Comparison of ENCODE assay signal across 12 cellular contexts in genomic region chr17:29039764-29040598, GRCh38. TPM values are rescaled to one million over a fixed set of nuclear protein-coding genes. Genes with fewer than 3 reads are reported as not detected.
A peak's percentile ranks its signal among the peaks of the same experiment; 100 is the strongest.
DNase-seq lines count a peak whose midpoint lies in the region; ATAC-seq, FAIRE-seq and TF ChIP-seq lines count a peak whose summit lies in the region.
"Had no signal": no experiment of that assay in that cellular context is flagged by ENCODE, and none has a peak within 500 bp of the region (broad histone marks: within the 10 kb centered on the region; RNA-seq: fewer than 3 reads in every experiment).

No MANE protein-coding gene starts in this region.

- CTCF ChIA-PET in HepG2 (lab: Yijun Ruan, JAX; ENCODE audit: low intra/inter-chr PET ratio, low total read pairs): no interaction called here

- H3K9ac ChIP-seq in HepG2 (ENCODE audit: insufficient read depth, low read depth, low read length): no peak overlapping the region
- peak overlapping the region; percentile 3; the same call in 1 of the 2 replicates for H3K9ac ChIP-seq in iPS-20b (ENCODE audit: low read depth, low read length)

- H3K4me3 ChIP-seq in HepG2 (replicated peaks in 1 of 3; ENCODE audit: insufficient read depth in 1 of 3, low read depth in 2 of 3, low read length in 3 of 3) (no peak overlapping the region), right lobe of liver (no peak overlapping the region), iPS-20b (ENCODE audit: low read length) (no peak overlapping the region)
- H3K4me3 ChIP-seq: upper lobe of left lung had no signal

- TF ChIP-seq RAD21 in HepG2 (CRISPR knock-in tag; IDR thresholded peaks at IDR 0.05): no peak

- H3K79me2 ChIP-seq in HepG2 (ENCODE audit: insufficient read depth, low read length): peaks cover 18% of the 10 kb centered on the region

- intact Hi-C loops in HepG2 (cut with micrococcal nuclease; ENCODE audit: unreplicated experiment) (loop anchor here (5.0 kb wide), 1 partner anchor 37 kb away; no protein-coding TSS in a partner anchor), right lobe of liver (cut with DNase I) (no loop called here)

- POLR2A ChIA-PET in HepG2 (lab: Yijun Ruan, JAX): no interaction called here

- no peak overlapping the region for H2AFZ ChIP-seq in HepG2 (ENCODE audit: low read length)

- H3K36me3 ChIP-seq in HepG2 (replicated peaks in 1 of 2; ENCODE audit: control insufficient read depth in 1 of 2, insufficient read depth in 2 of 2, low read length in 2 of 2) (peaks cover 2% of the 10 kb centered on the region in 2 experiments; a peak in 1 of 5 replicates), right lobe of liver (no peaks in the 10 kb centered on the region), iPS-20b (ENCODE audit: insufficient read depth, low read depth, low read length) (no peaks in the 10 kb centered on the region)
- H3K36me3 ChIP-seq: BE2C, upper lobe of left lung had no signal

- H3K27ac ChIP-seq in HepG2 (ENCODE audit: extremely low read length, insufficient read depth, low read length): no peak overlapping the region
- H3K27ac ChIP-seq in right lobe of liver: no peak overlapping the region
- peak overlapping the region; percentile 4 for H3K27ac ChIP-seq in iPS-20b (ENCODE audit: low read length)
- H3K27ac ChIP-seq: upper lobe of left lung had no signal

- no peak for DNase-seq in HepG2 (ENCODE audit: low spot score)
- no peak for DNase-seq in right lobe of liver
- peak; percentile 43 for DNase-seq in amniotic stem cell (lab: John Stamatoyannopoulos, UW)
- DNase-seq in superior temporal gyrus (ENCODE audit: extremely low spot score): no peak
- DNase-seq in activated CD8-positive, alpha-beta memory T cell treated with anti-CD3 and anti-CD28 coated beads, Interleukin-2, amount 50 U/mL, for 4 hours: no peak
- DNase-seq in NOMO-1 treated with DMSO at 0.1 percent for 48 hours (lab: John Stamatoyannopoulos, UW; ENCODE audit: unreplicated experiment): no peak
- DNase-seq: activated naive CD4-positive, alpha-beta T cell treated with anti-CD3 and anti-CD28 coated beads, Interleukin-2, amount 10 ng/mL, durations not matched to agents 7 days and 5 days; BE2C; upper lobe of left lung had no signal

- H3K27me3 ChIP-seq in HepG2 (ENCODE audit: control insufficient read depth in 1 of 2, insufficient read depth in 2 of 2, low read length in 2 of 2) (peaks cover 0 to 24% of the 10 kb centered on the region in 2 experiments; a peak in 2 of 5 replicates), right lobe of liver (no peaks in the 10 kb centered on the region), iPS-20b (ENCODE audit: insufficient read depth, low read length) (no peaks in the 10 kb centered on the region)
- H3K27me3 ChIP-seq: BE2C had no signal

- ATAC-seq in HepG2: no peak
- ATAC-seq in right lobe of liver: no peak
- ATAC-seq in HG02798 (IDR thresholded peaks at IDR 0.05; ENCODE audit: poor library complexity, unreplicated experiment): no peak
- ATAC-seq: HCT116 had no signal

- no peak for TF ChIP-seq EP300 in HepG2 (IDR thresholded peaks at IDR 0.05; ENCODE audit: low read depth in 2 of 2, low read length in 2 of 2)
- no peak for TF ChIP-seq EP300 in HepG2 (CRISPR knock-in tag; IDR thresholded peaks at IDR 0.05; ENCODE audit: borderline replicate concordance)

- no peak for TF ChIP-seq POLR2A in HepG2 (IDR thresholded peaks at IDR 0.05; ENCODE audit: insufficient read depth in 1 of 2, low read depth in 2 of 2, low read length in 2 of 2)
- no peak for TF ChIP-seq POLR2A in right lobe of liver (IDR thresholded peaks at IDR 0.05)

- H3K4me2 ChIP-seq in HepG2 (ENCODE audit: low read depth, low read length): peak overlapping the region; percentile 18; the same call in 1 of the 2 replicates

- no peaks in the 10 kb centered on the region for H3K9me3 ChIP-seq in HepG2 (ENCODE audit: low read length)
- H3K9me3 ChIP-seq in right lobe of liver: no peaks in the 10 kb centered on the region
- H3K9me3 ChIP-seq in iPS-20b (ENCODE audit: insufficient read depth, low read depth, low read length): peaks cover under 1% of the 10 kb centered on the region; the same call in 1 of the 2 replicates
- H3K9me3 ChIP-seq: BE2C had no signal

- in situ Hi-C loops in HepG2 (cut with HindIII; ENCODE audit: extremely low pct_ligation_motif_present, low pct_unique_long_range_greater_than_20kb): no loop called here

- no TSS peak for BruUV-seq in HepG2 (replicated peaks; lab: Mats Ljungman, UMichigan)

- H4K20me1 ChIP-seq in HepG2 (ENCODE audit: insufficient read depth, low read length): no peaks in the 10 kb centered on the region

- TF ChIP-seq CTCF in HepG2 (CRISPR knock-in tag; IDR thresholded peaks at IDR 0.05): no peak
- TF ChIP-seq CTCF in right lobe of liver (IDR thresholded peaks at IDR 0.05): no peak

- 31% methylated on average over 13 of the region's 13 CpGs for WGBS in HepG2 (ENCODE audit: low lambda C conversion rate)
- WGBS in right lobe of liver (ENCODE audit: insufficient coverage, low coverage, low lambda C conversion rate, missing lambda C conversion rate): 79% methylated on average over 5 of the region's 13 CpGs

- no peak for FAIRE-seq in HepG2 (lab: Jason Lieb, UNC)

- H3K4me1 ChIP-seq in HepG2 (ENCODE audit: insufficient read depth, low read length) (peaks cover 59% of the 10 kb centered on the region), right lobe of liver (peaks cover 0 to 12% (median 5%) of the 10 kb centered on the region in 4 donors), iPS-20b (ENCODE audit: insufficient read depth, low read length) (peaks cover 55% of the 10 kb centered on the region)

TF ChIP-seq in HepG2, 621 proteins besides CTCF, POLR2A, EP300 and RAD21:
- TF ChIP-seq NFATC3 (CRISPR knock-in tag; IDR thresholded peaks at IDR 0.05): no peak
- no peak for TF ChIP-seq ETS1 (CRISPR knock-in tag; IDR thresholded peaks at IDR 0.05)
- TF ChIP-seq ZSCAN22 (CRISPR knock-in tag; IDR thresholded peaks at IDR 0.05): peak; percentile 93
- no peak for TF ChIP-seq IKZF1 (IDR thresholded peaks at IDR 0.05)
TF ChIP-seq in HepG2: peak in this region for 1.

RNA-seq across cellular contexts. Expression of gene PIPOX, which starts 3.0 kb away (rescaled TPM):
- 87.3 and 118 TPM in 2 replicates for total RNA-seq in HepG2 (2016; rRNA removed; fragmentation: Illumina TruSeq; extraction: Trizol)
- total RNA-seq in HepG2 (2016; cell fraction: cytosol; rRNA removed; fragmentation: Illumina TruSeq; extraction: Trizol; ENCODE audit: low read depth): 26.7 and 31.6 TPM in 2 replicates
- total RNA-seq in HepG2 (2016; cell fraction: insoluble cytoplasmic fraction; rRNA removed; fragmentation: Illumina TruSeq; extraction: Trizol): 88.1 and 122 TPM in 2 replicates
- 58.6 and 66.6 TPM in 2 replicates for total RNA-seq in HepG2 (2016; cell fraction: membrane; rRNA removed; fragmentation: Illumina TruSeq; extraction: Trizol)
- 44.6 and 56.3 TPM in 2 replicates for total RNA-seq in HepG2 (2016; cell fraction: nucleus; rRNA removed; fragmentation: Illumina TruSeq; extraction: Trizol)
- polyA plus RNA-seq in HepG2 (2011; rRNA removed): 154 and 170 TPM in 2 replicates
- 162 and 171 TPM in 2 replicates for polyA plus RNA-seq in HepG2 (2011; cell fraction: cytosol; rRNA removed)
- 53.1 and 70.6 TPM in 2 replicates for polyA plus RNA-seq in HepG2 (2011; cell fraction: nucleus; rRNA removed)
- 126 and 138 TPM in 2 replicates for polyA plus RNA-seq in HepG2 (2012)
- 27.0 and 31.1 TPM in 2 replicates for polyA plus RNA-seq in HepG2 (2016; cell fraction: cytosol; fragmentation: Illumina TruSeq; extraction: Trizol; ENCODE audit: low read depth)
- polyA plus RNA-seq in HepG2 (2016; cell fraction: insoluble cytoplasmic fraction; fragmentation: Illumina TruSeq; extraction: Trizol; ENCODE audit: low read depth): 141 and 149 TPM in 2 replicates
- 56.2 and 67.0 TPM in 2 replicates for polyA plus RNA-seq in HepG2 (2016; cell fraction: membrane; fragmentation: Illumina TruSeq; extraction: Trizol; ENCODE audit: low read depth)
- 75.2 and 77.3 TPM in 2 replicates for polyA plus RNA-seq in HepG2 (2016; cell fraction: nucleus; fragmentation: Illumina TruSeq; extraction: Trizol; ENCODE audit: insufficient read depth, low read depth)
- polyA minus RNA-seq in HepG2 (2011; rRNA and poly(A)+ RNA removed; ENCODE audit: low replicate concordance): 19.4 and 304 TPM in 2 replicates
- polyA minus RNA-seq in HepG2 (2011; cell fraction: cytosol; rRNA and poly(A)+ RNA removed): 55.4 and 68.2 TPM in 2 replicates
- polyA minus RNA-seq in HepG2 (2011; cell fraction: nucleus; rRNA and poly(A)+ RNA removed): 58.6 and 76.2 TPM in 2 replicates
- 100 to 1,000 TPM; 167 to 322 (median 226) TPM for total RNA-seq in right lobe of liver

RNA-seq across cellular contexts. Expression of gene SEZ6, which starts 34.1 kb away (rescaled TPM):
- not detected in 2 replicates for total RNA-seq in HepG2 (2016; rRNA removed; fragmentation: Illumina TruSeq; extraction: Trizol)
- total RNA-seq in HepG2 (2016; cell fraction: cytosol; rRNA removed; fragmentation: Illumina TruSeq; extraction: Trizol; ENCODE audit: low read depth): not detected in 2 replicates
- not detected in 2 replicates for total RNA-seq in HepG2 (2016; cell fraction: insoluble cytoplasmic fraction; rRNA removed; fragmentation: Illumina TruSeq; extraction: Trizol)
- not detected in 2 replicates for total RNA-seq in HepG2 (2016; cell fraction: membrane; rRNA removed; fragmentation: Illumina TruSeq; extraction: Trizol)
- not detected in 2 replicates for total RNA-seq in HepG2 (2016; cell fraction: nucleus; rRNA removed; fragmentation: Illumina TruSeq; extraction: Trizol)
- polyA plus RNA-seq in HepG2 (2011; rRNA removed): 0.01 TPM in 1 of 2 replicates, not detected in the other
- 0.03 TPM in 1 of 2 replicates, not detected in the other for polyA plus RNA-seq in HepG2 (2011; cell fraction: cytosol; rRNA removed)
- 0.26 and 0.52 TPM in 2 replicates for polyA plus RNA-seq in HepG2 (2011; cell fraction: nucleus; rRNA removed)
- polyA plus RNA-seq in HepG2 (2012): 0.38 TPM in 1 of 2 replicates, not detected in the other
- polyA plus RNA-seq in HepG2 (2016; cell fraction: cytosol; fragmentation: Illumina TruSeq; extraction: Trizol; ENCODE audit: low read depth): not detected in 2 replicates
- polyA plus RNA-seq in HepG2 (2016; cell fraction: insoluble cytoplasmic fraction; fragmentation: Illumina TruSeq; extraction: Trizol; ENCODE audit: low read depth): not detected in 2 replicates
- not detected in 2 replicates for polyA plus RNA-seq in HepG2 (2016; cell fraction: membrane; fragmentation: Illumina TruSeq; extraction: Trizol; ENCODE audit: low read depth)
- not detected in 2 replicates for polyA plus RNA-seq in HepG2 (2016; cell fraction: nucleus; fragmentation: Illumina TruSeq; extraction: Trizol; ENCODE audit: insufficient read depth, low read depth)
- not detected in 2 replicates for polyA minus RNA-seq in HepG2 (2011; rRNA and poly(A)+ RNA removed; ENCODE audit: low replicate concordance)
- not detected in 2 replicates for polyA minus RNA-seq in HepG2 (2011; cell fraction: cytosol; rRNA and poly(A)+ RNA removed)
- not detected in 2 replicates for polyA minus RNA-seq in HepG2 (2011; cell fraction: nucleus; rRNA and poly(A)+ RNA removed)
- total RNA-seq in right lobe of liver: not detected
